ENCODE assay signal across 1 cellular context in the genomic region with DNA sequence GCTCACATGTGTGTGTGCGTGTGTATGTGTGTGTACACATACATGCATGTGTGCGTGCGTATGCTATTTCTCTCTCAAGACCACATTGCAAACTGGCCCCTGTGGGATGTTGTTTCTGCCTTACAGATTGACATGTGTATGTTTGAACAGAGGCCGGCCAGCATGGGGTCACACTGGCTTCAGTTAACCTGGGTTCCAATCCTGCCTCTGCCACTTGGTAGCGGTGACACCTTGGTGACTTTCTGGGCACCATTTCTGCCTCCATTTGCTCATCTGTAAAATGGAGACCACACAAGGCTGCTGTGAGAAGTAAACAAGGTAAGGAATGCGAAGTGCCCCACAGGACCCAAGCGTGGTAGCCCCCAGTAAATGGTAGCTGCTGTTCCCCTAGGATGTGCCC.
TF ChIP-seq lines count a peak whose summit lies in the region.

No MANE protein-coding gene starts in this region.

TF ChIP-seq in HepG2, 621 proteins besides CTCF, POLR2A, EP300 and RAD21 (continued from another document):
- TF ChIP-seq, protein P1, sequence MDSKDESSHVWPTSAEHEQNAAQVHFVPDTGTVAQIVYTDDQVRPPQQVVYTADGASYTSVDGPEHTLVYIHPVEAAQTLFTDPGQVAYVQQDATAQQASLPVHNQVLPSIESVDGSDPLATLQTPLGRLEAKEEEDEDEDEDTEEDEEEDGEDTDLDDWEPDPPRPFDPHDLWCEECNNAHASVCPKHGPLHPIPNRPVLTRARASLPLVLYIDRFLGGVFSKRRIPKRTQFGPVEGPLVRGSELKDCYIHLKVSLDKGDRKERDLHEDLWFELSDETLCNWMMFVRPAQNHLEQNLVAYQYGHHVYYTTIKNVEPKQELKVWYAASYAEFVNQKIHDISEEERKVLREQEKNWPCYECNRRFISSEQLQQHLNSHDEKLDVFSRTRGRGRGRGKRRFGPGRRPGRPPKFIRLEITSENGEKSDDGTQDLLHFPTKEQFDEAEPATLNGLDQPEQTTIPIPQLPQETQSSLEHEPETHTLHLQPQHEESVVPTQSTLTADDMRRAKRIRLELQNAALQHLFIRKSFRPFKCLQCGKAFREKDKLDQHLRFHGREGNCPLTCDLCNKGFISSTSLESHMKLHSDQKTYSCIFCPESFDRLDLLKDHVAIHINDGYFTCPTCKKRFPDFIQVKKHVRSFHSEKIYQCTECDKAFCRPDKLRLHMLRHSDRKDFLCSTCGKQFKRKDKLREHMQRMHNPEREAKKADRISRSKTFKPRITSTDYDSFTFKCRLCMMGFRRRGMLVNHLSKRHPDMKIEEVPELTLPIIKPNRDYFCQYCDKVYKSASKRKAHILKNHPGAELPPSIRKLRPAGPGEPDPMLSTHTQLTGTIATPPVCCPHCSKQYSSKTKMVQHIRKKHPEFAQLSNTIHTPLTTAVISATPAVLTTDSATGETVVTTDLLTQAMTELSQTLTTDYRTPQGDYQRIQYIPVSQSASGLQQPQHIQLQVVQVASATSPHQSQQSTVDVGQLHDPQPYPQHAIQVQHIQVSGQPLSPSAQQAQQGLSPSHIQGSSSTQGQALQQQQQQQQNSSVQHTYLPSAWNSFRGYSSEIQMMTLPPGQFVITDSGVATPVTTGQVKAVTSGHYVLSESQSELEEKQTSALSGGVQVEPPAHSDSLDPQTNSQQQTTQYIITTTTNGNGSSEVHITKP (CRISPR knock-in tag; IDR thresholded peaks at IDR 0.05; ENCODE audit: low read depth), result no peak
- TF ChIP-seq CAMTA2 (CRISPR knock-in tag; IDR thresholded peaks at IDR 0.05; ENCODE audit: borderline replicate concordance), result no peak
- TF ChIP-seq FOXP1 (IDR thresholded peaks at IDR 0.05), result no peak
- no peak for TF ChIP-seq FOXP1 (CRISPR knock-in tag; IDR thresholded peaks at IDR 0.05)
- no peak for TF ChIP-seq DNMT3B (CRISPR knock-in tag; conservative IDR thresholded peaks at IDR 0.05)
